In genomic region chr22:41983516-41983915, GRCh38 we compare ENCODE assay signal across 16 cellular contexts.
A peak's percentile ranks its signal among the peaks of the same experiment; 100 is the strongest.
DNase-seq lines count a peak whose midpoint lies in the region; ATAC-seq and TF ChIP-seq lines count a peak whose summit lies in the region.
"Had no signal": no experiment of that assay in that cellular context is flagged by ENCODE, and none has a peak within 500 bp of the region (broad histone marks: within the 10 kb centered on the region; RNA-seq: fewer than 3 reads in every experiment).

No MANE protein-coding gene starts in this region.

- H3K4me1 Mint-ChIP-seq in nephron progenitor cell: no peaks in the 10 kb centered on the region

- no peak overlapping the region for H3K4me3 Mint-ChIP-seq in nephron progenitor cell
- H3K4me3 Mint-ChIP-seq: activated naive CD8-positive, alpha-beta T cell treated with anti-CD3 and anti-CD28 coated beads, Interleukin-2, amount 10 ng/mL, durations not matched to agents 7 days and 5 days had no signal

- no peak for TF ChIP-seq CTCF in nephron progenitor cell (IDR thresholded peaks at IDR 0.05)

- H3K27ac Mint-ChIP-seq in nephron progenitor cell: peak overlapping the region; percentile 4
- H3K27ac Mint-ChIP-seq: activated naive CD8-positive, alpha-beta T cell treated with anti-CD3 and anti-CD28 coated beads, Interleukin-2, amount 10 ng/mL, durations not matched to agents 7 days and 5 days had no signal

- peaks cover 7% of the 10 kb centered on the region for H3K27me3 Mint-ChIP-seq in nephron progenitor cell (ENCODE audit: low read depth, poor library complexity)

- H3K36me3 Mint-ChIP-seq in nephron progenitor cell (ENCODE audit: low read depth): peaks cover 33% of the 10 kb centered on the region
- H3K36me3 Mint-ChIP-seq: activated naive CD8-positive, alpha-beta T cell treated with anti-CD3 and anti-CD28 coated beads, Interleukin-2, amount 10 ng/mL, durations not matched to agents 7 days and 5 days had no signal

- ATAC-seq in GM21619 (IDR thresholded peaks at IDR 0.05; ENCODE audit: unreplicated experiment): no peak

- intact Hi-C loops in head of caudate nucleus (cut with DNase I): no loop called here

- H3K9me3 Mint-ChIP-seq in nephron progenitor cell: no peaks in the 10 kb centered on the region
- H3K9me3 Mint-ChIP-seq: activated naive CD8-positive, alpha-beta T cell treated with anti-CD3 and anti-CD28 coated beads, Interleukin-2, amount 10 ng/mL, durations not matched to agents 7 days and 5 days had no signal

- DNase-seq in CD1c-positive myeloid dendritic cell (ENCODE audit: extremely low spot score): peak; percentile 54
- peak; percentile 88 for DNase-seq in MV-4-11 (lab: John Stamatoyannopoulos, UW)
- peak; percentile 98 for DNase-seq in epidermal melanocyte (ENCODE audit: insufficient read length, low spot score)
- no peak for DNase-seq in nephron progenitor cell
- no peak for DNase-seq in head of caudate nucleus
- no peak for DNase-seq in cerebellar nuclear complex (lab: John Stamatoyannopoulos, UW)
- no peak for DNase-seq in ecto neural progenitor cell (ENCODE audit: low spot score)
- DNase-seq: activated CD4-positive, CD25-positive, alpha-beta regulatory T cell treated with anti-CD3 and anti-CD28 coated beads, Interleukin-2, amount 50 U/mL, for 72 hours; activated naive CD8-positive, alpha-beta T cell treated with anti-CD3 and anti-CD28 coated beads, Interleukin-2, amount 10 ng/mL, durations not matched to agents 7 days and 5 days; activated T-cell treated with anti-CD3 and anti-CD28 coated beads for 4 hours; BE2C; NCI-H1092 treated with DMSO at 0.1 percent for 48 hours; NCI-H446 treated with DMSO at 0.1 percent for 48 hours; stimulated activated CD4-positive, alpha-beta T cell treated with anti-CD3 and anti-CD28 coated beads, Interleukin-12 subunit alpha, Interleukin-12 subunit beta, amount 100 ng/mL, for 4 hours; substantia nigra had no signal

Comparison
In these comparisons a context has a peak if more than half of its experiments do, and no peak if none do; other contexts are left out.
1. DNase-seq: peak in CD1c-positive myeloid dendritic cell (single experiment), MV-4-11 (single experiment) and epidermal melanocyte (single experiment); none in nephron progenitor cell (single experiment), head of caudate nucleus (0 of 42), cerebellar nuclear complex (0 of 2) and ecto neural progenitor cell (single experiment).